1 cellular context compared by ENCODE assay signal in genomic region chr2:240742602-240743095, GRCh38.
TF ChIP-seq lines count a peak whose summit lies in the region.

No MANE protein-coding gene starts in this region.

TF ChIP-seq in Ishikawa, 13 proteins besides CTCF, POLR2A, EP300 and RAD21 (continued from another document):
- TF ChIP-seq NFIC (IDR thresholded peaks at IDR 0.05) = no peak
- TF ChIP-seq FOXM1 (IDR thresholded peaks at IDR 0.05; ENCODE audit: borderline replicate concordance, low read depth) = no peak
- TF ChIP-seq TAF1 (IDR thresholded peaks at IDR 0.05; ENCODE audit: low read depth) = no peak
TF ChIP-seq in Ishikawa: peak in this region for 0.
